Comparison of ENCODE assay signal across 23 cellular contexts in the genomic region with DNA sequence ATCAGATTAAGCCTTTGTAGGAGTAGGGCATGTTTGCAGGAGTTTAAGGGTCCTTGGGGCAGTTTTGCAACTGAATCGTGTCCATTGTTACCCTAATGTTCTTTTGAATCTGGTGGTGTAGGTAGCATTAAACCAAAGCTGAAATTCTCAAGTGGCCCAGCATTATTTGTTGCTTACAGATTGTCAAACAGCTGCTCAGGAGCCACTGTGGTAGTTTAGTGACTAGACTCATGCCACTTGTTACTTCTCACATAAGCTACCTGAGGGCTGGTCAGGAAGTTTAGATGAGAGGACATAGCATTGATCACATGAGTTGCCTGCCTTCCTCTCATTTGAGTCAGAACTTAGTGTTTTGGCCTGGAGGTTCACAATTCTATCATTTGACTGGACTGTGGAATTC.
A peak's percentile ranks its signal among the peaks of the same experiment; 100 is the strongest.
DNase-seq lines count a peak whose midpoint lies in the region; ATAC-seq, FAIRE-seq and TF ChIP-seq lines count a peak whose summit lies in the region.
"Had no signal": no experiment of that assay in that cellular context is flagged by ENCODE, and none has a peak within 500 bp of the region (broad histone marks: within the 10 kb centered on the region; RNA-seq: fewer than 3 reads in every experiment).

No MANE protein-coding gene starts in this region.

- H3K36me3 Mint-ChIP-seq in H9 (ENCODE audit: insufficient read depth in 1 of 3, low read depth in 3 of 3) (peaks cover 1 to 7% (median 6%) of the 10 kb centered on the region in 3 experiments; a peak in 4 of 7 replicates), astrocyte (ENCODE audit: low read depth, unreplicated experiment) (peaks cover 9% of the 10 kb centered on the region)
- peaks cover 32% of the 10 kb centered on the region for H3K36me3 Mint-ChIP-seq in activated naive CD4-positive, alpha-beta T cell treated with anti-CD3 and anti-CD28 coated beads for 36 hours (ENCODE audit: low read depth)

- H4K5ac ChIP-seq in H9 (ENCODE audit: insufficient read length, low read depth, low read length): no peak overlapping the region

- peak overlapping the region in 1 of 2 experiments; percentile 33; a peak in 3 of 5 replicates for H3K4me3 Mint-ChIP-seq in H9
- H3K4me3 Mint-ChIP-seq in astrocyte (ENCODE audit: unreplicated experiment): no peak overlapping the region
- H3K4me3 Mint-ChIP-seq in activated naive CD4-positive, alpha-beta T cell treated with anti-CD3 and anti-CD28 coated beads for 36 hours: no peak overlapping the region
- H3K4me3 Mint-ChIP-seq: CD8-positive, alpha-beta memory T cell; naive thymus-derived CD8-positive, alpha-beta T cell; T-helper 1 cell treated with Interleukin-12 subunit alpha and Interleukin-12 subunit beta and Interleukin-4 antibody, amounts not matched to agents 30 μg/mL and 1 μg/mL, for 36 hours had no signal

- H3K23ac ChIP-seq in H9 (ENCODE audit: insufficient read length, low read depth, low read length): no peak overlapping the region

- H3K9ac ChIP-seq in H9 (ENCODE audit: extremely low read depth, insufficient read length, low read length) (no peak overlapping the region), astrocyte (ENCODE audit: low read length) (no peak overlapping the region)

- peak overlapping the region; percentile 19 for H2BK12ac ChIP-seq in H9 (ENCODE audit: insufficient read length, low read depth, low read length)

- H3K27me3 Mint-ChIP-seq in H9 (ENCODE audit: low read depth): no peaks in the 10 kb centered on the region
- no peaks in the 10 kb centered on the region for H3K27me3 Mint-ChIP-seq in astrocyte (ENCODE audit: low read depth, unreplicated experiment)
- H3K27me3 Mint-ChIP-seq in activated naive CD4-positive, alpha-beta T cell treated with anti-CD3 and anti-CD28 coated beads for 36 hours (ENCODE audit: low read depth): no peaks in the 10 kb centered on the region
- H3K27me3 Mint-ChIP-seq: CD8-positive, alpha-beta memory T cell; naive thymus-derived CD8-positive, alpha-beta T cell had no signal

- intact Hi-C loops in activated naive CD4-positive, alpha-beta T cell treated with anti-CD3 and anti-CD28 coated beads for 36 hours (cut with micrococcal nuclease): no loop called here

- no peaks in the 10 kb centered on the region for H3K9me3 ChIP-seq in H9 (ENCODE audit: control insufficient read depth, low read depth, low read length)
- H3K9me3 ChIP-seq in astrocyte (ENCODE audit: insufficient read depth, low read depth, low read length): no peaks in the 10 kb centered on the region
- H3K9me3 ChIP-seq: pancreas, sigmoid colon, tibial nerve had no signal

- no peak for FAIRE-seq in astrocyte (lab: Jason Lieb, UNC)
- FAIRE-seq: kidney, pancreas had no signal

- H3K4me1 Mint-ChIP-seq in H9 (peaks cover 69 to 72% of the 10 kb centered on the region in 2 experiments), astrocyte (ENCODE audit: low read depth, unreplicated experiment) (peaks cover 60% of the 10 kb centered on the region)
- peaks cover 46% of the 10 kb centered on the region for H3K4me1 Mint-ChIP-seq in activated naive CD4-positive, alpha-beta T cell treated with anti-CD3 and anti-CD28 coated beads for 36 hours (ENCODE audit: low read depth)

- H3K9me3 Mint-ChIP-seq in H9 (no peaks in the 10 kb centered on the region), astrocyte (ENCODE audit: unreplicated experiment) (no peaks in the 10 kb centered on the region)
- no peaks in the 10 kb centered on the region for H3K9me3 Mint-ChIP-seq in activated naive CD4-positive, alpha-beta T cell treated with anti-CD3 and anti-CD28 coated beads for 36 hours
- H3K9me3 Mint-ChIP-seq: CD8-positive, alpha-beta memory T cell; naive thymus-derived CD8-positive, alpha-beta T cell; T-helper 1 cell treated with Interleukin-12 subunit alpha and Interleukin-12 subunit beta and Interleukin-4 antibody, amounts not matched to agents 30 μg/mL and 1 μg/mL, for 36 hours had no signal

- no peak overlapping the region for H3K56ac ChIP-seq in H9 (ENCODE audit: insufficient read length, low read depth, low read length)

- no CpG with 5 or more reads among the region's 1 CpG for WGBS in H9 (ENCODE audit: extremely low coverage, insufficient read length, low lambda C conversion rate)

- no peaks in the 10 kb centered on the region for H3K79me2 ChIP-seq in H9 (ENCODE audit: insufficient read depth, low read length)
- peaks cover 35% of the 10 kb centered on the region for H3K79me2 ChIP-seq in astrocyte (ENCODE audit: insufficient read depth, low read length)

- CTCF ChIA-PET in activated naive CD4-positive, alpha-beta T cell treated with anti-CD3 and anti-CD28 coated beads for 36 hours (lab: Charles Lee): interaction anchor here (0.9 to 1.9 kb wide), 3 partner anchors 20 to 89 kb away, joined by 3 to 5 read pairs (median 3); a partner anchor contains a TSS

- H3K27ac Mint-ChIP-seq in H9 (peak overlapping the region; percentile 80 to 95 (median 92)), astrocyte (ENCODE audit: unreplicated experiment) (peak overlapping the region; percentile 63)
- H3K27ac Mint-ChIP-seq in activated naive CD4-positive, alpha-beta T cell treated with anti-CD3 and anti-CD28 coated beads for 36 hours: no peak overlapping the region
- H3K27ac Mint-ChIP-seq: T-helper 1 cell treated with Interleukin-12 subunit alpha and Interleukin-12 subunit beta and Interleukin-4 antibody, amounts not matched to agents 30 μg/mL and 1 μg/mL, for 36 hours had no signal

- H3K27ac ChIP-seq in H9 (ENCODE audit: insufficient read length, low read depth, low read length) (peak overlapping the region; percentile 67), astrocyte (ENCODE audit: low read depth, low read length) (no peak overlapping the region)
- H3K27ac ChIP-seq: pancreas, tibial nerve, WERI-Rb-1 had no signal

- peaks cover 10% of the 10 kb centered on the region for H3K36me3 ChIP-seq in astrocyte (ENCODE audit: insufficient read depth, low read length)

- no peak overlapping the region for H2BK20ac ChIP-seq in H9 (ENCODE audit: low read depth, low read length, poor library complexity, severe bottlenecking)

- TF ChIP-seq CTCF in H9 (conservative IDR thresholded peaks at IDR 0.05) (no peak), astrocyte (IDR thresholded peaks at IDR 0.05; ENCODE audit: insufficient read depth, low read depth, low read length) (no peak)

- peak; percentile 49 for DNase-seq in EH (ENCODE audit: low read depth)
- DNase-seq in H9: peak; percentile 49
- peak; percentile 28 for DNase-seq in astrocyte (ENCODE audit: low read depth)
- DNase-seq in iPS-NIHi11 (ENCODE audit: low spot score): peak; percentile 9
- no peak for DNase-seq in activated naive CD4-positive, alpha-beta T cell treated with anti-CD3 and anti-CD28 coated beads for 36 hours
- no peak for DNase-seq in hepatic stellate cell (ENCODE audit: low spot score)
- DNase-seq: CD8-positive, alpha-beta memory T cell; DMS53; Karpas-422; kidney; naive thymus-derived CD8-positive, alpha-beta T cell; NCI-H1105; NCI-H2081 treated with DMSO at 0.1 percent for 48 hours; NCI-H524; pancreas; SHP77; sigmoid colon; stimulated activated naive CD4-positive, alpha-beta T cell; WERI-Rb-1 had no signal

- no peak overlapping the region for H2BK5ac ChIP-seq in H9 (ENCODE audit: insufficient read length, low read length)

- H2BK15ac ChIP-seq in H9 (ENCODE audit: low read depth, low read length): no peak overlapping the region

- H3K14ac ChIP-seq in H9 (ENCODE audit: insufficient read depth, low read length): no peak overlapping the region; the same call in 1 of the 2 replicates

- H3K4me2 ChIP-seq in H9 (ENCODE audit: insufficient read depth, insufficient read length, low read length) (peak overlapping the region; percentile 25), astrocyte (ENCODE audit: low read length) (no peak overlapping the region)

- no peaks in the 10 kb centered on the region for H4K20me1 ChIP-seq in H9 (ENCODE audit: control insufficient read depth, insufficient read depth, insufficient read length)
- H4K20me1 ChIP-seq in astrocyte (ENCODE audit: insufficient read depth, low read length): no peaks in the 10 kb centered on the region

- no peak overlapping the region for H3K4me3 ChIP-seq in astrocyte (ENCODE audit: insufficient read depth, low read depth, low read length)
- H3K4me3 ChIP-seq: pancreas, sigmoid colon, tibial nerve had no signal

- no peaks in the 10 kb centered on the region for H3K23me2 ChIP-seq in H9 (ENCODE audit: insufficient read length, low read depth, low read length, poor library complexity, severe bottlenecking)

- H3K4me1 ChIP-seq in H9 (ENCODE audit: insufficient read depth, low read length) (peaks cover 34% of the 10 kb centered on the region; the same call in 1 of the 2 replicates), astrocyte (ENCODE audit: insufficient read depth, low read length) (peaks cover 37% of the 10 kb centered on the region)
- H3K4me1 ChIP-seq: pancreas had no signal

- no peaks in the 10 kb centered on the region for H3K79me1 ChIP-seq in H9 (ENCODE audit: insufficient read depth, low read depth, low read length, poor library complexity, severe bottlenecking)

- H4K8ac ChIP-seq in H9 (replicated peaks; ENCODE audit: insufficient read length, low read depth, low read length): no peak overlapping the region

- H4K91ac ChIP-seq in H9 (ENCODE audit: insufficient read length, low read depth, low read length): no peak overlapping the region

- no peaks in the 10 kb centered on the region for H3K27me3 ChIP-seq in H9 (ENCODE audit: insufficient read depth, low read length)
- no peaks in the 10 kb centered on the region for H3K27me3 ChIP-seq in astrocyte (ENCODE audit: insufficient read depth, low read length)
- H3K27me3 ChIP-seq: pancreas, sigmoid colon, tibial nerve had no signal

- peak overlapping the region; percentile 96 for H3T11ph ChIP-seq in H9 (ENCODE audit: low read length)

- peak overlapping the region; percentile 69 for H2BK120ac ChIP-seq in H9 (ENCODE audit: low read depth, low read length, poor library complexity, severe bottlenecking)

- H2AFZ ChIP-seq in H9 (ENCODE audit: low read length) (no peak overlapping the region), astrocyte (ENCODE audit: low read depth, low read length) (no peak overlapping the region)

- no peak for ATAC-seq in HG03280 (IDR thresholded peaks at IDR 0.05; ENCODE audit: unreplicated experiment)
- no peak for ATAC-seq in GM18867 (IDR thresholded peaks at IDR 0.05; ENCODE audit: unreplicated experiment)
- ATAC-seq: naive thymus-derived CD8-positive, alpha-beta T cell; pancreas had no signal

- peak overlapping the region; percentile 65 for H3K18ac ChIP-seq in H9 (ENCODE audit: insufficient read length, low read depth, low read length)

- H3K4ac ChIP-seq in H9 (ENCODE audit: low read depth, low read length): no peak overlapping the region

- no peak overlapping the region for H2AK5ac ChIP-seq in H9 (ENCODE audit: insufficient read length, low read length)

Comparison
In these comparisons a context has a peak if more than half of its experiments do, and no peak if none do; other contexts are left out.
1. DNase-seq: peak in EH (single experiment), H9 (single experiment), astrocyte (single experiment) and iPS-NIHi11 (single experiment); none in activated naive CD4-positive, alpha-beta T cell treated with anti-CD3 and anti-CD28 coated beads for 36 hours (single experiment) and hepatic stellate cell (single experiment).